Comparison of ENCODE assay signal across 30 cellular contexts in the genomic region with DNA sequence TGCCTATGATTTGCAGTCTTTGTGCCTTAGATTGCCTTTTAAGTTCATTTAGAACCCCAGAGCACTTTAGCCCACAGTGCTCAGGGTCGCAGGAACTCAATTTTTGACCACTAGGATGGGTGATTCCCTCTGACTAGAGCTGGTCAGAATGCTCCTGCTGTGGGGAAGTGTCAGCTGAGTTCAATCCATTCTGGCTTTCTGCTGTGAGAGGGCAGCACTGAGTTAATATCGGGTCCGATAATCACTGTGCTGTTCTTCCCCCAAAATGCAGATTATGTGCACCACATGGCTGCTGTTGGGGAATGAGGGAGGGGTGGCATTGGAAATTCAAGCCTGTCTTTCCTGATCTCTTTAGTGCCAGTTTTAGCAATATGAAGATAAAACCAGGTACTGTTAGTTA.
DNase-seq lines count a peak whose midpoint lies in the region; ATAC-seq, FAIRE-seq and TF ChIP-seq lines count a peak whose summit lies in the region.
"Had no signal": no experiment of that assay in that cellular context is flagged by ENCODE, and none has a peak within 500 bp of the region (broad histone marks: within the 10 kb centered on the region; RNA-seq: fewer than 3 reads in every experiment).

No MANE protein-coding gene starts in this region.

- no peak for ATAC-seq in activated T-cell treated with anti-CD3 and anti-CD28 coated beads, Interleukin-2, amount 50 U/mL, for 72 hours (replicated peaks in 1 of 2)
- ATAC-seq: activated CD8-positive, alpha-beta T cell treated with anti-CD3 and anti-CD28 coated beads for 36 hours; effector memory CD8-positive, alpha-beta T cell; left cardiac atrium; sciatic nerve had no signal

- FAIRE-seq in bronchial epithelial cell (lab: Jason Lieb, UNC) = peak; percentile 13
- FAIRE-seq: GM12891 had no signal

- H3K9me3 Mint-ChIP-seq in activated T-cell treated with anti-CD3 and anti-CD28 coated beads, Interleukin-2, amount 50 U/mL, for 72 hours = peaks cover 1 to 4% of the 10 kb centered on the region in 2 donors

- H3K27me3 ChIP-seq in A673 (replicated peaks; ENCODE audit: insufficient read depth, low read depth, low read length, poor library complexity) (no peaks in the 10 kb centered on the region), bronchial epithelial cell (ENCODE audit: control insufficient read depth, insufficient read depth, low read length) (no peaks in the 10 kb centered on the region)
- H3K27me3 ChIP-seq: BLaER1 treated with 17β-estradiol and CSF1 and Interleukin-3, amounts not matched to agents 10 nM and 100 nM; Peyer's patch had no signal

- BruUV-seq in A673 (replicated peaks; lab: Mats Ljungman, UMichigan) = no TSS peak

- no peaks in the 10 kb centered on the region for H3K27me3 Mint-ChIP-seq in activated T-cell treated with anti-CD3 and anti-CD28 coated beads, Interleukin-2, amount 50 U/mL, for 72 hours (ENCODE audit: low read depth)
- H3K27me3 Mint-ChIP-seq: activated CD8-positive, alpha-beta T cell treated with anti-CD3 and anti-CD28 coated beads for 36 hours; activated naive CD8-positive, alpha-beta T cell treated with anti-CD3 and anti-CD28 coated beads for 36 hours; effector memory CD8-positive, alpha-beta T cell had no signal

- no peak overlapping the region for H3K4me3 ChIP-seq in A673 (ENCODE audit: low read depth, low read length, poor library complexity, severe bottlenecking)
- H3K4me3 ChIP-seq in bronchial epithelial cell (ENCODE audit: low read depth, low read length) = no peak overlapping the region
- H3K4me3 ChIP-seq: BLaER1 treated with 17β-estradiol and CSF1 and Interleukin-3, amounts not matched to agents 10 nM and 100 nM; Peyer's patch had no signal

- H3K4me1 Mint-ChIP-seq in activated T-cell treated with anti-CD3 and anti-CD28 coated beads, Interleukin-2, amount 50 U/mL, for 72 hours (ENCODE audit: low read depth) = no peaks in the 10 kb centered on the region
- H3K4me1 Mint-ChIP-seq: activated naive CD8-positive, alpha-beta T cell treated with anti-CD3 and anti-CD28 coated beads for 36 hours had no signal

- H3K4me3 Mint-ChIP-seq in activated T-cell treated with anti-CD3 and anti-CD28 coated beads, Interleukin-2, amount 50 U/mL, for 72 hours = no peak overlapping the region
- H3K4me3 Mint-ChIP-seq: activated CD8-positive, alpha-beta T cell treated with anti-CD3 and anti-CD28 coated beads for 36 hours; activated naive CD8-positive, alpha-beta T cell treated with anti-CD3 and anti-CD28 coated beads for 36 hours; effector memory CD8-positive, alpha-beta T cell had no signal

- no peak overlapping the region for H3K27ac Mint-ChIP-seq in activated T-cell treated with anti-CD3 and anti-CD28 coated beads, Interleukin-2, amount 50 U/mL, for 72 hours
- H3K27ac Mint-ChIP-seq: activated CD8-positive, alpha-beta T cell treated with anti-CD3 and anti-CD28 coated beads for 36 hours; activated naive CD8-positive, alpha-beta T cell treated with anti-CD3 and anti-CD28 coated beads for 36 hours; effector memory CD8-positive, alpha-beta T cell had no signal

- H3K9me3 ChIP-seq in A673 (ENCODE audit: low read depth, low read length, poor library complexity, severe bottlenecking) = no peaks in the 10 kb centered on the region

- H3K4me1 ChIP-seq in A673 (ENCODE audit: insufficient read depth, low read length, poor library complexity, severe bottlenecking) = no peaks in the 10 kb centered on the region
- H3K4me1 ChIP-seq: BLaER1 treated with 17β-estradiol and CSF1 and Interleukin-3, amounts not matched to agents 10 nM and 100 nM; Peyer's patch had no signal

- intact Hi-C loops in A673 (cut with micrococcal nuclease; ENCODE audit: unreplicated experiment) = no loop called here

- H3K27ac ChIP-seq in A673 (ENCODE audit: low read depth, low read length, poor library complexity, severe bottlenecking) = no peak overlapping the region
- H3K27ac ChIP-seq: BLaER1 treated with 17β-estradiol and CSF1 and Interleukin-3, amounts not matched to agents 10 nM and 100 nM; Peyer's patch had no signal

- H3K36me3 ChIP-seq in A673 (ENCODE audit: insufficient read depth, low read length, poor library complexity, severe bottlenecking) (no peaks in the 10 kb centered on the region), bronchial epithelial cell (ENCODE audit: control insufficient read depth, insufficient read depth, low read length) (no peaks in the 10 kb centered on the region)
- H3K36me3 ChIP-seq: BLaER1 treated with 17β-estradiol and CSF1 and Interleukin-3, amounts not matched to agents 10 nM and 100 nM; Peyer's patch had no signal

- H3K36me3 Mint-ChIP-seq in activated T-cell treated with anti-CD3 and anti-CD28 coated beads, Interleukin-2, amount 50 U/mL, for 72 hours (ENCODE audit: insufficient read depth in 2 of 2) = no peaks in the 10 kb centered on the region
- H3K36me3 Mint-ChIP-seq: activated naive CD8-positive, alpha-beta T cell treated with anti-CD3 and anti-CD28 coated beads for 36 hours had no signal

- POLR2A ChIA-PET in A673 (lab: Charles Lee; ENCODE audit: low non-redundant PET) = no interaction called here

- DNase-seq in A673 (ENCODE audit: low spot score) = no peak
- peak; percentile 30 for DNase-seq in NAMALWA (ENCODE audit: low spot score)
- no peak for DNase-seq in bronchial epithelial cell (ENCODE audit: low read depth)
- DNase-seq in activated T-cell treated with anti-CD3 and anti-CD28 coated beads, Interleukin-2, amount 50 U/mL, for 72 hours = no peak
- no peak for DNase-seq in AG08395 (ENCODE audit: low spot score)
- DNase-seq in T-helper 9 cell = no peak
- no peak for DNase-seq in RPMI8226
- DNase-seq: activated CD8-positive, alpha-beta T cell treated with anti-CD3 and anti-CD28 coated beads for 36 hours; activated effector memory CD4-positive, alpha-beta T cell treated with Interleukin-2 at 50 U/mL for 16 hours; activated naive CD8-positive, alpha-beta T cell treated with anti-CD3 and anti-CD28 coated beads for 36 hours; aorta; caudate nucleus; COR-L47; cortex of kidney; effector memory CD8-positive, alpha-beta T cell; GOT3; left cardiac atrium; mesenchymal stem cell; NCI-H1436; NCI-H2107; NCI-H446; NK-92 treated with Interleukin-12 subunit alpha and Interleukin-12 subunit beta, amount 100 ng/mL, for 24 hours; Peyer's patch; stimulated activated CD4-positive, alpha-beta T cell treated with anti-CD3 and anti-CD28 coated beads, Interleukin-12 subunit alpha, Interleukin-12 subunit beta, amount 100 ng/mL, for 4 hours; stimulated activated CD4-positive, alpha-beta T cell treated with anti-CD3 and anti-CD28 coated beads, Interleukin-4, amount 100 ng/mL, for 1 hour; trophoblast cell had no signal

- TF ChIP-seq CTCF in A673 (conservative IDR thresholded peaks at IDR 0.05; ENCODE audit: low read depth, low read length) (0 out of 2 replicates have a peak, but pooled peaks have one; percentile 9), GM12873 (IDR thresholded peaks at IDR 0.05; ENCODE audit: insufficient read depth, low read depth, low read length, missing control alignments) (peak; percentile 17), bronchial epithelial cell (IDR thresholded peaks at IDR 0.05; ENCODE audit: insufficient read depth, low read length, severe bottlenecking) (no peak)

- CTCF ChIA-PET in A673 (lab: Charles Lee) = no interaction called here
